In the genomic region with DNA sequence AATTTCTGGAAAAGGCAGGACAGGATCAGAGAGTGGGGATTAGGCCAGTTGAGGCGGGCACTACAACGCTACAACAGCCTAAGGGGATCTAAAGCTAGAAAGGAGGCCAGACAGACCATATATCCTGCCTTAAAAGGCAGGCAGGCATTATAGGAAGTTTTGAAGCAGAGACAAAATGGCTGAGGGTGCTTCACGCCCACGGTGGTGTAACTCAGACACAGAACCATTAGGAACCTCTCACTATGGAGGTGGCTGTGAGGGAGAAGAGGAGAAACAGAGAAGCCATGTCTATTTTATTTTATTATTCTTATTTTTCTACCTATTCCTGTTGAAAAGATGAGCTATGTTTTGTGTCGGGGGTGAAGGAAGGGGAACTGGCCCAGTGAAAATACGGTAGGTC, we compare ENCODE assay signal across 11 cellular contexts. TPM values are rescaled to one million over a fixed set of nuclear protein-coding genes. Genes with fewer than 3 reads are reported as not detected.
DNase-seq lines count a peak whose midpoint lies in the region; ATAC-seq lines count a peak whose summit lies in the region.
"Had no signal": no experiment of that assay in that cellular context is flagged by ENCODE, and none has a peak within 500 bp of the region (broad histone marks: within the 10 kb centered on the region; RNA-seq: fewer than 3 reads in every experiment).

No MANE protein-coding gene starts in this region.

- DNase-seq in stimulated activated naive CD8-positive, alpha-beta T cell treated with anti-CD3 and anti-CD28 coated beads, Interleukin-15, Interleukin-2, amounts not matched to agents 100 U/mL and 50 U/mL, for 24 hours: no peak
- no peak for DNase-seq in activated naive CD8-positive, alpha-beta T cell treated with anti-CD3 and anti-CD28 coated beads, Interleukin-2, amount 50 U/mL, for 24 hours
- no peak for DNase-seq in naive B cell
- no peak for DNase-seq in OCI-M2 (lab: John Stamatoyannopoulos, UW; ENCODE audit: unreplicated experiment)
- no peak for DNase-seq in GF-D8 (lab: John Stamatoyannopoulos, UW)
- DNase-seq in SKM-1 (lab: John Stamatoyannopoulos, UW; ENCODE audit: unreplicated experiment): no peak
- DNase-seq in nucleus accumbens (lab: John Stamatoyannopoulos, UW): no peak
- DNase-seq: activated CD4-positive, alpha-beta T cell treated with anti-CD3 and anti-CD28 coated beads, Interleukin-2, amount 50 U/mL, for 4 hours; KG1; stimulated activated CD8-positive, alpha-beta memory T cell treated with anti-CD3 and anti-CD28 coated beads, Interleukin-4, amount 100 ng/mL, for 48 hours had no signal

- H3K4me1 Mint-ChIP-seq in stimulated activated naive CD8-positive, alpha-beta T cell treated with anti-CD3 and anti-CD28 coated beads, Interleukin-15, Interleukin-2, amounts not matched to agents 100 ng/mL and 50 ng/mL, for 24 hours (ENCODE audit: low read depth): peaks cover 60% of the 10 kb centered on the region
- peaks cover 62% of the 10 kb centered on the region for H3K4me1 Mint-ChIP-seq in activated naive CD8-positive, alpha-beta T cell treated with anti-CD3 and anti-CD28 coated beads, Interleukin-2, amount 50 U/mL, for 24 hours
- H3K4me1 Mint-ChIP-seq in naive B cell: peaks cover 50 to 79% (median 75%) of the 10 kb centered on the region in 3 donors

- H3K9me3 Mint-ChIP-seq in stimulated activated naive CD8-positive, alpha-beta T cell treated with anti-CD3 and anti-CD28 coated beads, Interleukin-15, Interleukin-2, amounts not matched to agents 100 ng/mL and 50 ng/mL, for 24 hours: no peaks in the 10 kb centered on the region
- peaks cover 4% of the 10 kb centered on the region for H3K9me3 Mint-ChIP-seq in activated naive CD8-positive, alpha-beta T cell treated with anti-CD3 and anti-CD28 coated beads, Interleukin-2, amount 50 U/mL, for 24 hours
- peaks cover 0 to 4% (median 0%) of the 10 kb centered on the region in 7 donors for H3K9me3 Mint-ChIP-seq in naive B cell

- H3K36me3 Mint-ChIP-seq in stimulated activated naive CD8-positive, alpha-beta T cell treated with anti-CD3 and anti-CD28 coated beads, Interleukin-15, Interleukin-2, amounts not matched to agents 100 ng/mL and 50 ng/mL, for 24 hours (ENCODE audit: low read depth): peaks cover 9% of the 10 kb centered on the region
- peaks cover 4% of the 10 kb centered on the region for H3K36me3 Mint-ChIP-seq in activated naive CD8-positive, alpha-beta T cell treated with anti-CD3 and anti-CD28 coated beads, Interleukin-2, amount 50 U/mL, for 24 hours (ENCODE audit: low read depth)
- H3K36me3 Mint-ChIP-seq in naive B cell: no peaks in the 10 kb centered on the region

- ATAC-seq in stimulated activated naive CD8-positive, alpha-beta T cell treated with anti-CD3 and anti-CD28 coated beads, Interleukin-15, Interleukin-2, amounts not matched to agents 100 U/mL and 50 U/mL, for 24 hours: no peak
- no peak for ATAC-seq in activated naive CD8-positive, alpha-beta T cell treated with anti-CD3 and anti-CD28 coated beads, Interleukin-2, amount 50 U/mL, for 24 hours
- ATAC-seq in naive B cell (ENCODE audit: low read depth in 2 of 2): no peak

- H3K27ac Mint-ChIP-seq in stimulated activated naive CD8-positive, alpha-beta T cell treated with anti-CD3 and anti-CD28 coated beads, Interleukin-15, Interleukin-2, amounts not matched to agents 100 ng/mL and 50 ng/mL, for 24 hours: peak overlapping the region; percentile 89
- H3K27ac Mint-ChIP-seq in activated naive CD8-positive, alpha-beta T cell treated with anti-CD3 and anti-CD28 coated beads, Interleukin-2, amount 50 U/mL, for 24 hours: peak overlapping the region; percentile 95
- H3K27ac Mint-ChIP-seq in naive B cell: peak overlapping the region; percentile 82 to 99 (median 96)

- no peaks in the 10 kb centered on the region for H3K27me3 Mint-ChIP-seq in stimulated activated naive CD8-positive, alpha-beta T cell treated with anti-CD3 and anti-CD28 coated beads, Interleukin-15, Interleukin-2, amounts not matched to agents 100 ng/mL and 50 ng/mL, for 24 hours
- no peaks in the 10 kb centered on the region for H3K27me3 Mint-ChIP-seq in activated naive CD8-positive, alpha-beta T cell treated with anti-CD3 and anti-CD28 coated beads, Interleukin-2, amount 50 U/mL, for 24 hours
- no peaks in the 10 kb centered on the region for H3K27me3 Mint-ChIP-seq in naive B cell

- H3K4me3 Mint-ChIP-seq in stimulated activated naive CD8-positive, alpha-beta T cell treated with anti-CD3 and anti-CD28 coated beads, Interleukin-15, Interleukin-2, amounts not matched to agents 100 ng/mL and 50 ng/mL, for 24 hours: peak overlapping the region; percentile 39
- peak overlapping the region; percentile 1 for H3K4me3 Mint-ChIP-seq in activated naive CD8-positive, alpha-beta T cell treated with anti-CD3 and anti-CD28 coated beads, Interleukin-2, amount 50 U/mL, for 24 hours
- H3K4me3 Mint-ChIP-seq in naive B cell: peak overlapping the region; percentile 40 to 88 (median 76)

RNA-seq across cellular contexts. Expression of a gene that starts 2.1 kb away (rescaled TPM):
- polyA plus RNA-seq in naive B cell (ENCODE audit: low read depth in 6 of 6): 10 to 100 TPM; 52.5 to 81.7 (median 60.9) TPM

RNA-seq across cellular contexts. Expression of a gene that starts 16.2 kb away (rescaled TPM):
- polyA plus RNA-seq in naive B cell (ENCODE audit: low read depth in 6 of 6): 100 to 1,000 TPM; 289 to 380 (median 329) TPM

Comparison
In these comparisons a context has a peak if more than half of its experiments do, and no peak if none do; other contexts are left out.
1. H3K4me3 Mint-ChIP-seq: peak in every context shown above with its lines; median percentile 76 in naive B cell; 39 in stimulated activated naive CD8-positive, alpha-beta T cell treated with anti-CD3 and anti-CD28 coated beads, Interleukin-15, Interleukin-2, amounts not matched to agents 100 ng/mL and 50 ng/mL, for 24 hours; 1 in activated naive CD8-positive, alpha-beta T cell treated with anti-CD3 and anti-CD28 coated beads, Interleukin-2, amount 50 U/mL, for 24 hours.